In genomic region chr5:60493372-60493771, GRCh38 we compare ENCODE assay signal across 29 cellular contexts.
"Had no signal": no experiment of that assay in that cellular context is flagged by ENCODE, and none has a peak within 500 bp of the region (broad histone marks: within the 10 kb centered on the region; RNA-seq: fewer than 3 reads in every experiment).

No MANE protein-coding gene starts in this region.

- H3K27me3 Mint-ChIP-seq: activated CD4-positive, alpha-beta T cell treated with anti-CD3 and anti-CD28 coated beads, Interleukin-2, amount 10 ng/mL, durations not matched to agents 7 days and 5 days; activated CD8-positive, alpha-beta T cell treated with anti-CD3 and anti-CD28 coated beads for 36 hours; activated T-helper 17 cell treated with anti-CD3 and anti-CD28 coated beads, Interleukin-2, amount 50 U/mL, for 72 hours; effector memory CD8-positive, alpha-beta T cell; T-helper 17 cell had no signal

- H3K9me3 ChIP-seq: breast epithelium, colonic mucosa, heart left ventricle, lower lobe of right lung, right atrium auricular region, upper lobe of left lung, vagina had no signal

- ATAC-seq: activated CD8-positive, alpha-beta T cell treated with anti-CD3 and anti-CD28 coated beads for 36 hours; activated T-cell treated with anti-CD3 and anti-CD28 coated beads, Interleukin-2, amount 50 U/mL, for 4 hours; activated T-helper 17 cell treated with anti-CD3 and anti-CD28 coated beads, Interleukin-2, amount 50 U/mL, for 72 hours; effector memory CD8-positive, alpha-beta T cell; heart left ventricle; left lobe of liver; lower lobe of right lung; natural killer cell; stimulated activated naive CD8-positive, alpha-beta T cell treated with anti-CD3 and anti-CD28 coated beads, Interleukin-15, Interleukin-2, amounts not matched to agents 100 U/mL and 50 U/mL, for 24 hours; T-helper 17 cell had no signal

- H3K4me3 ChIP-seq: breast epithelium, colonic mucosa, heart left ventricle, lower lobe of right lung, neural progenitor cell, right atrium auricular region, spleen, upper lobe of left lung, vagina had no signal

- H3K9ac ChIP-seq: neural progenitor cell had no signal

- FAIRE-seq: endothelial cell of umbilical vein had no signal

- H3K4me1 ChIP-seq: breast epithelium, colonic mucosa, lower lobe of right lung, right atrium auricular region, upper lobe of left lung, vagina had no signal

- DNase-seq: activated CD4-positive, alpha-beta T cell treated with anti-CD3 and anti-CD28 coated beads, Interleukin-2, amount 10 ng/mL, durations not matched to agents 7 days and 5 days; activated CD4-positive, CD25-positive, alpha-beta regulatory T cell treated with anti-CD3 and anti-CD28 coated beads, Interleukin-2, amount 50 U/mL, for 72 hours; activated CD8-positive, alpha-beta T cell treated with anti-CD3 and anti-CD28 coated beads for 36 hours; activated gamma-delta T cell treated with Interleukin-2 at 50 U/mL for 16 hours; activated naive CD4-positive, alpha-beta T cell treated with anti-CD3 and anti-CD28 coated beads, Interleukin-2, amount 50 U/mL, for 16 hours; activated T-cell treated with anti-CD3 and anti-CD28 coated beads, Interleukin-2, amount 50 U/mL, for 4 hours; amniotic stem cell; central memory CD4-positive, alpha-beta T cell; colonic mucosa; effector memory CD8-positive, alpha-beta T cell; heart left ventricle; hypothalamus; lower lobe of right lung; natural killer cell; occipital lobe; spleen; stimulated activated CD4-positive, alpha-beta T cell treated with anti-CD3 and anti-CD28 coated beads, Interleukin-2, amount 100 ng/mL, for 48 hours; stimulated activated naive CD8-positive, alpha-beta T cell treated with anti-CD3 and anti-CD28 coated beads, Interleukin-15, Interleukin-2, amounts not matched to agents 100 U/mL and 50 U/mL, for 24 hours; T-helper 17 cell; T1000; upper lobe of left lung; WERI-Rb-1 had no signal

- H3K36me3 ChIP-seq: breast epithelium, colonic mucosa, heart left ventricle, lower lobe of right lung, neural progenitor cell, right atrium auricular region, spleen, upper lobe of left lung, vagina, WERI-Rb-1 had no signal

- H3K27ac Mint-ChIP-seq: activated CD4-positive, alpha-beta T cell treated with anti-CD3 and anti-CD28 coated beads, Interleukin-2, amount 10 ng/mL, durations not matched to agents 7 days and 5 days; activated CD8-positive, alpha-beta T cell treated with anti-CD3 and anti-CD28 coated beads for 36 hours; activated T-helper 17 cell treated with anti-CD3 and anti-CD28 coated beads, Interleukin-2, amount 50 U/mL, for 72 hours; effector memory CD8-positive, alpha-beta T cell; natural killer cell; neural progenitor cell; T-helper 17 cell had no signal

- H3K9me3 Mint-ChIP-seq: activated CD4-positive, alpha-beta T cell treated with anti-CD3 and anti-CD28 coated beads, Interleukin-2, amount 10 ng/mL, durations not matched to agents 7 days and 5 days; activated CD8-positive, alpha-beta T cell treated with anti-CD3 and anti-CD28 coated beads for 36 hours; activated T-helper 17 cell treated with anti-CD3 and anti-CD28 coated beads, Interleukin-2, amount 50 U/mL, for 72 hours; natural killer cell; neural progenitor cell had no signal

- H3K4me3 Mint-ChIP-seq: activated CD4-positive, alpha-beta T cell treated with anti-CD3 and anti-CD28 coated beads, Interleukin-2, amount 10 ng/mL, durations not matched to agents 7 days and 5 days; activated CD8-positive, alpha-beta T cell treated with anti-CD3 and anti-CD28 coated beads for 36 hours; activated T-cell treated with anti-CD3 and anti-CD28 coated beads, Interleukin-2, amount 50 U/mL, for 4 hours; activated T-helper 17 cell treated with anti-CD3 and anti-CD28 coated beads, Interleukin-2, amount 50 U/mL, for 72 hours; effector memory CD8-positive, alpha-beta T cell; natural killer cell; neural progenitor cell; T-helper 17 cell had no signal

- H3K4me1 Mint-ChIP-seq: activated CD4-positive, alpha-beta T cell treated with anti-CD3 and anti-CD28 coated beads, Interleukin-2, amount 10 ng/mL, durations not matched to agents 7 days and 5 days; activated T-helper 17 cell treated with anti-CD3 and anti-CD28 coated beads, Interleukin-2, amount 50 U/mL, for 72 hours; natural killer cell; T-helper 17 cell had no signal

- H3K27ac ChIP-seq: breast epithelium, colonic mucosa, heart left ventricle, lower lobe of right lung, neural progenitor cell, right atrium auricular region, spleen, upper lobe of left lung, vagina, WERI-Rb-1 had no signal

- H3K36me3 Mint-ChIP-seq: natural killer cell, neural progenitor cell had no signal

- H3K27me3 ChIP-seq: breast epithelium, colonic mucosa, heart left ventricle, neural progenitor cell, right atrium auricular region, spleen, upper lobe of left lung, vagina had no signal
